Comparison of ENCODE assay signal across 20 cellular contexts in the genomic region with DNA sequence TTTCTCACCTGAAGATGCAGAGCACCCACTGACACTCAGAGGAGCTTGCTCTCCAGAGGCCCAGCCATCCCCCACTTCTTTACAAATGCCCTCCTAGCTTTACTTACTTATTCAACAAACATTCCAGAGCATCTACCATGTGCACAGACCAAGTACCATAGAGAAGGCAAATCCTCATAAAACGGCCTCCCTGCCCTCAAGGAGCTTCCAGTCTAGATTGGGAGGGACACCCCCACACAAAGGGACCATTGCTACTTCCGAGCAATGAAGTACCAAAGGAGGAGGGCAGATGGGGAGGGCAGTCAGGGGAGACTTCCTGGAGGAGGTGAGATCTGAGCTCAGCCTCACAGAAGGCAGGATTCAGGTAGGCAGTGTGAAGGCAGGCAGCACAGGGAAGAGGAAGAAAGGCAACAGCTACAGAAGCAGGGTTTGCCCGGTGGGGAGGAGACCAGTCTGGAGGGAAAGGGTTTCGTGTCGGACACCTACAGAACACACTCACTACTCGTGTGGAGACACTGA.
"Had no signal": no experiment of that assay in that cellular context is flagged by ENCODE, and none has a peak within 500 bp of the region (broad histone marks: within the 10 kb centered on the region; RNA-seq: fewer than 3 reads in every experiment).

No MANE protein-coding gene starts in this region.

- H3K9me3 ChIP-seq: ascending aorta, breast epithelium, left ventricle myocardium inferior, transverse colon had no signal

- H3K27ac Mint-ChIP-seq: activated naive CD8-positive, alpha-beta T cell treated with anti-CD3 and anti-CD28 coated beads, Interleukin-2, amount 50 U/mL, for 24 hours had no signal

- H3K4me1 Mint-ChIP-seq: activated naive CD8-positive, alpha-beta T cell treated with anti-CD3 and anti-CD28 coated beads, Interleukin-2, amount 50 U/mL, for 24 hours had no signal

- H3K4me3 ChIP-seq: ascending aorta, breast epithelium, left ventricle myocardium inferior, transverse colon had no signal

- H3K4me1 ChIP-seq: ascending aorta, breast epithelium, foreskin keratinocyte had no signal

- H3K4me3 Mint-ChIP-seq: activated naive CD8-positive, alpha-beta T cell treated with anti-CD3 and anti-CD28 coated beads, Interleukin-2, amount 50 U/mL, for 24 hours; naive B cell had no signal

- H3K27me3 Mint-ChIP-seq: activated naive CD8-positive, alpha-beta T cell treated with anti-CD3 and anti-CD28 coated beads, Interleukin-2, amount 50 U/mL, for 24 hours; naive B cell had no signal

- H3K27ac ChIP-seq: ascending aorta, breast epithelium, foreskin keratinocyte, left ventricle myocardium inferior, transverse colon had no signal

- H3K9me3 Mint-ChIP-seq: activated naive CD8-positive, alpha-beta T cell treated with anti-CD3 and anti-CD28 coated beads, Interleukin-2, amount 50 U/mL, for 24 hours; naive B cell had no signal

- ATAC-seq: activated naive CD8-positive, alpha-beta T cell treated with anti-CD3 and anti-CD28 coated beads, Interleukin-2, amount 50 U/mL, for 24 hours; foreskin keratinocyte had no signal

- H3K27me3 ChIP-seq: ascending aorta, breast epithelium, foreskin keratinocyte, transverse colon had no signal

- DNase-seq: activated CD4-positive, alpha-beta T cell treated with anti-CD3 and anti-CD28 coated beads for 4 hours; activated gamma-delta T cell treated with Interleukin-2 at 50 U/mL for 16 hours; activated naive CD8-positive, alpha-beta T cell treated with anti-CD3 and anti-CD28 coated beads, Interleukin-2, amount 50 U/mL, for 24 hours; activated T-cell treated with anti-CD3 and anti-CD28 coated beads, Interleukin-2, amount 50 U/mL, for 1 hour; cerebellar nuclear complex; effector CD8-positive, alpha-beta T cell; foreskin keratinocyte; glutamatergic neuron; hypothalamus; kidney; left ventricle myocardium inferior; naive B cell; stimulated activated CD4-positive, alpha-beta T cell treated with anti-CD3 and anti-CD28 coated beads, Interleukin-12 subunit alpha, Interleukin-12 subunit beta, amount 100 ng/mL, for 4 hours; stimulated activated CD4-positive, alpha-beta T cell treated with anti-CD3 and anti-CD28 coated beads, Interleukin-2, amount 100 ng/mL, for 24 hours; stimulated activated naive CD4-positive, alpha-beta T cell; SW 1271; T1000; transverse colon had no signal

- FAIRE-seq: kidney had no signal
